In genomic region chr10:117968354-117969182, GRCh38 we compare ENCODE assay signal across 17 cellular contexts.
"Had no signal": no experiment of that assay in that cellular context is flagged by ENCODE, and none has a peak within 500 bp of the region (broad histone marks: within the 10 kb centered on the region; RNA-seq: fewer than 3 reads in every experiment).

No MANE protein-coding gene starts in this region.

- H3K27me3 ChIP-seq: sigmoid colon, upper lobe of left lung had no signal

- H3K4me3 Mint-ChIP-seq: activated CD4-positive, alpha-beta T cell treated with anti-CD3 and anti-CD28 coated beads, Interleukin-2, amount 10 ng/mL, durations not matched to agents 7 days and 5 days; activated naive CD8-positive, alpha-beta T cell treated with anti-CD3 and anti-CD28 coated beads, Interleukin-2, amount 10 ng/mL, durations not matched to agents 7 days and 5 days; activated T-cell treated with anti-CD3 and anti-CD28 coated beads, Interleukin-2, amount 50 U/mL, for 72 hours; brain; dendritic cell treated with granulocyte-macrophage colony-stimulating factor and Interleukin-4, amounts not matched to agents 40 ng/mL and 50 ng/mL, for 4 days; nephron; stimulated activated naive CD8-positive, alpha-beta T cell treated with anti-CD3 and anti-CD28 coated beads, Interleukin-15, amount 100 ng/mL, for 72 hours had no signal

- DNase-seq: activated CD4-positive, alpha-beta T cell treated with anti-CD3 and anti-CD28 coated beads, Interleukin-2, amount 10 ng/mL, durations not matched to agents 7 days and 5 days; activated CD8-positive, alpha-beta memory T cell treated with anti-CD3 and anti-CD28 coated beads, Interleukin-2, amount 50 U/mL, for 48 hours; activated gamma-delta T cell treated with Interleukin-2 at 50 U/mL for 16 hours; activated naive CD8-positive, alpha-beta T cell treated with anti-CD3 and anti-CD28 coated beads, Interleukin-2, amount 10 ng/mL, durations not matched to agents 7 days and 5 days; activated T-cell treated with anti-CD3 and anti-CD28 coated beads, Interleukin-2, amount 50 U/mL, for 72 hours; effector memory CD4-positive, alpha-beta T cell; foreskin fibroblast; kidney glomerular epithelial cell; mesendoderm; psoas muscle; sigmoid colon; stimulated activated CD4-positive, alpha-beta T cell treated with anti-CD3 and anti-CD28 coated beads, Interleukin-1b, Interleukin-23, amount 100 ng/mL, for 48 hours; stimulated activated naive CD8-positive, alpha-beta T cell treated with anti-CD3 and anti-CD28 coated beads, Interleukin-15, amount 100 ng/mL, for 72 hours had no signal

- H3K27ac ChIP-seq: psoas muscle, sigmoid colon, upper lobe of left lung had no signal

- H3K36me3 ChIP-seq: sigmoid colon, upper lobe of left lung had no signal

- H3K9me3 ChIP-seq: psoas muscle, sigmoid colon had no signal

- H3K4me1 ChIP-seq: psoas muscle, sigmoid colon, upper lobe of left lung had no signal

- H3K4me3 ChIP-seq: psoas muscle, sigmoid colon, upper lobe of left lung had no signal

- H3K9me3 Mint-ChIP-seq: activated CD4-positive, alpha-beta T cell treated with anti-CD3 and anti-CD28 coated beads, Interleukin-2, amount 10 ng/mL, durations not matched to agents 7 days and 5 days; activated T-cell treated with anti-CD3 and anti-CD28 coated beads, Interleukin-2, amount 50 U/mL, for 72 hours; brain; dendritic cell treated with granulocyte-macrophage colony-stimulating factor and Interleukin-4, amounts not matched to agents 40 ng/mL and 50 ng/mL, for 4 days; nephron; stimulated activated naive CD8-positive, alpha-beta T cell treated with anti-CD3 and anti-CD28 coated beads, Interleukin-15, amount 100 ng/mL, for 72 hours had no signal

- H3K4me1 Mint-ChIP-seq: activated CD4-positive, alpha-beta T cell treated with anti-CD3 and anti-CD28 coated beads, Interleukin-2, amount 10 ng/mL, durations not matched to agents 7 days and 5 days; activated naive CD8-positive, alpha-beta T cell treated with anti-CD3 and anti-CD28 coated beads, Interleukin-2, amount 10 ng/mL, durations not matched to agents 7 days and 5 days; stimulated activated naive CD8-positive, alpha-beta T cell treated with anti-CD3 and anti-CD28 coated beads, Interleukin-15, amount 100 ng/mL, for 72 hours had no signal

- H3K36me3 Mint-ChIP-seq: activated naive CD8-positive, alpha-beta T cell treated with anti-CD3 and anti-CD28 coated beads, Interleukin-2, amount 10 ng/mL, durations not matched to agents 7 days and 5 days; brain had no signal

- H3K27ac Mint-ChIP-seq: activated CD4-positive, alpha-beta T cell treated with anti-CD3 and anti-CD28 coated beads, Interleukin-2, amount 10 ng/mL, durations not matched to agents 7 days and 5 days; activated naive CD8-positive, alpha-beta T cell treated with anti-CD3 and anti-CD28 coated beads, Interleukin-2, amount 10 ng/mL, durations not matched to agents 7 days and 5 days; activated T-cell treated with anti-CD3 and anti-CD28 coated beads, Interleukin-2, amount 50 U/mL, for 72 hours; brain; dendritic cell treated with granulocyte-macrophage colony-stimulating factor and Interleukin-4, amounts not matched to agents 40 ng/mL and 50 ng/mL, for 4 days; nephron; stimulated activated naive CD8-positive, alpha-beta T cell treated with anti-CD3 and anti-CD28 coated beads, Interleukin-15, amount 100 ng/mL, for 72 hours had no signal
